21 cellular contexts compared by ENCODE assay signal in genomic region chr14:104159990-104160389, GRCh38. TPM values are rescaled to one million over a fixed set of nuclear protein-coding genes. Genes with fewer than 3 reads are reported as not detected.
"Had no signal": no experiment of that assay in that cellular context is flagged by ENCODE, and none has a peak within 500 bp of the region (broad histone marks: within the 10 kb centered on the region; RNA-seq: fewer than 3 reads in every experiment).

No MANE protein-coding gene starts in this region.

- H3K9me3 Mint-ChIP-seq: dendritic cell treated with granulocyte-macrophage colony-stimulating factor and Interleukin-4, amounts not matched to agents 40 ng/mL and 50 ng/mL, for 4 days; effector memory CD8-positive, alpha-beta T cell; endodermal cell had no signal

- DNase-seq: colonic mucosa; cortex of kidney; effector CD8-positive, alpha-beta T cell; effector memory CD8-positive, alpha-beta T cell; endodermal cell; esophagus squamous epithelium; foreskin fibroblast; foreskin melanocyte; gastrocnemius medialis; glutamatergic neuron; heart right ventricle; left cardiac atrium; left lung; left ventricle myocardium superior; lower lobe of right lung; mesenchymal stem cell; naive thymus-derived CD4-positive, alpha-beta T cell had no signal

- H3K27me3 Mint-ChIP-seq: dendritic cell treated with granulocyte-macrophage colony-stimulating factor and Interleukin-4, amounts not matched to agents 40 ng/mL and 50 ng/mL, for 4 days; effector memory CD8-positive, alpha-beta T cell; naive thymus-derived CD4-positive, alpha-beta T cell had no signal

- H3K27ac ChIP-seq: colonic mucosa, epithelial cell of prostate, esophagus squamous epithelium, gastrocnemius medialis, left lung, lower lobe of right lung had no signal

- H3K27me3 ChIP-seq: colonic mucosa, esophagus squamous epithelium, heart right ventricle, left lung had no signal

- H3K4me1 ChIP-seq: colonic mucosa, gastrocnemius medialis, left lung, lower lobe of right lung had no signal

- H3K36me3 Mint-ChIP-seq: naive thymus-derived CD4-positive, alpha-beta T cell had no signal

- ATAC-seq: effector memory CD8-positive, alpha-beta T cell; esophagus mucosa; gastrocnemius medialis; left cardiac atrium; left lung; lower lobe of right lung; naive thymus-derived CD4-positive, alpha-beta T cell had no signal

- H3K4me1 Mint-ChIP-seq: endodermal cell; naive thymus-derived CD4-positive, alpha-beta T cell had no signal

- H3K27ac Mint-ChIP-seq: dendritic cell treated with granulocyte-macrophage colony-stimulating factor and Interleukin-4, amounts not matched to agents 40 ng/mL and 50 ng/mL, for 4 days; effector memory CD8-positive, alpha-beta T cell; endodermal cell; naive thymus-derived CD4-positive, alpha-beta T cell had no signal

- H3K9me3 ChIP-seq: colonic mucosa, esophagus squamous epithelium, gastrocnemius medialis, heart right ventricle, left lung, lower lobe of right lung had no signal

- H3K4me3 ChIP-seq: colonic mucosa, esophagus squamous epithelium, gastrocnemius medialis, heart right ventricle, left lung, lower lobe of right lung had no signal

- H3K4me3 Mint-ChIP-seq: dendritic cell treated with granulocyte-macrophage colony-stimulating factor and Interleukin-4, amounts not matched to agents 40 ng/mL and 50 ng/mL, for 4 days; effector memory CD8-positive, alpha-beta T cell; endodermal cell; naive thymus-derived CD4-positive, alpha-beta T cell had no signal

- H3K36me3 ChIP-seq: colonic mucosa, esophagus squamous epithelium, gastrocnemius medialis, left lung, lower lobe of right lung had no signal

RNA-seq across cellular contexts. Expression of gene KIF26A, which starts 21.6 kb away (rescaled TPM):
- total RNA-seq: mononuclear cell had no signal
